12 cellular contexts compared by ENCODE assay signal in the genomic region with DNA sequence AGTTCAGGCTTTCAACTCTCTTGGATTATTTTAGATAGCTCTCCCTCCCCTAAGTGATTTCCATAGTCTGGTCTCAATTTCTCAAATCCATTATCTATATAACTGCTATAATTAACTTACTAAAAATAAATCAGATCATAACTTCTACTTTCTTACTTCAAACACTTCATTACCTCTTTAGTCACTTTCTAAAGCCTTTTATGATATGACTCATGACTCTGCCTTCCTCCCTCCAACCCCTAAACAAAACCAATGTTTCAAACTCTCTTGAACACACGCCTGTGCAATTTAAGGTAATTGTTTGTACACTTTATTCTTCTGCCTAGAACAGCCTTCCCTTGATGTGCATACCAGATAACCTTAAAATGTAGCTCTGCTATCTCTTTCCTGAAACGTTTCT.
DNase-seq lines count a peak whose midpoint lies in the region; ATAC-seq, FAIRE-seq and TF ChIP-seq lines count a peak whose summit lies in the region.
"Had no signal": no experiment of that assay in that cellular context is flagged by ENCODE, and none has a peak within 500 bp of the region (broad histone marks: within the 10 kb centered on the region; RNA-seq: fewer than 3 reads in every experiment).

No MANE protein-coding gene starts in this region.

- TF ChIP-seq EP300 in K562 (IDR thresholded peaks at IDR 0.05; ENCODE audit: low read length): no peak

- no peak overlapping the region for H2AFZ ChIP-seq in K562 (ENCODE audit: low read depth, low read length)

- H3K27me3 ChIP-seq in K562 (ENCODE audit: control insufficient read depth in 2 of 2, insufficient read depth in 2 of 2, low read length in 2 of 2): no peaks in the 10 kb centered on the region
- H3K27me3 ChIP-seq: vagina had no signal

- H3K4me3 ChIP-seq in K562: no peak overlapping the region
- H3K4me3 ChIP-seq: psoas muscle, vagina had no signal

- no peak overlapping the region for H3K27ac Mint-ChIP-seq in osteocyte (ENCODE audit: unreplicated experiment)
- H3K27ac Mint-ChIP-seq: T-helper 2 cell treated with Interferon-gamma antibody and Interleukin-4, amounts not matched to agents 5 μg/mL and 100 μg/mL, for 36 hours had no signal

- TF ChIP-seq POLR2A in K562 (conservative IDR thresholded peaks at IDR 0.05): no peak

- H3K4me2 ChIP-seq in K562 (ENCODE audit: insufficient read depth, low read length): no peak overlapping the region

- POLR2A ChIA-PET in K562 (lab: Yijun Ruan, JAX): no interaction called here

- no peaks in the 10 kb centered on the region for H3K79me2 ChIP-seq in K562 (ENCODE audit: control insufficient read depth, insufficient read depth, low read length)

- no peak for TF ChIP-seq CTCF in K562 (IDR thresholded peaks at IDR 0.05 in 2 of 3, conservative IDR thresholded peaks at IDR 0.05 in 1 of 3; ENCODE audit: insufficient read depth in 2 of 3, low read depth in 1 of 3, low read length in 3 of 3)
- no peak for TF ChIP-seq CTCF in osteocyte (IDR thresholded peaks at IDR 0.05)

- H3K36me3 ChIP-seq in K562 (ENCODE audit: control insufficient read depth, insufficient read depth, low read length): peaks cover 12% of the 10 kb centered on the region; the same call in 2 of the 3 replicates

- peaks cover 29% of the 10 kb centered on the region for H3K36me3 Mint-ChIP-seq in osteocyte (ENCODE audit: unreplicated experiment)

- no peak for TF ChIP-seq RAD21 in K562 (CRISPR knock-in tag; conservative IDR thresholded peaks at IDR 0.05 in 1 of 2, IDR thresholded peaks at IDR 0.05 in 1 of 2)

- in situ Hi-C loops in K562 (cut with MboI): no loop called here

- no peak overlapping the region for H3K4me3 Mint-ChIP-seq in osteocyte (ENCODE audit: unreplicated experiment)
- H3K4me3 Mint-ChIP-seq: T-helper 2 cell treated with Interferon-gamma antibody and Interleukin-4, amounts not matched to agents 5 μg/mL and 100 μg/mL, for 36 hours had no signal

- no peaks in the 10 kb centered on the region for H3K9me1 ChIP-seq in K562 (ENCODE audit: control insufficient read depth, insufficient read depth, low read length)

- WGBS in K562 (ENCODE audit: insufficient coverage, low coverage, missing lambda C conversion rate): 19% methylated on average over 2 of the region's 2 CpGs

- H3K9me3 ChIP-seq in K562 (replicated peaks; ENCODE audit: control insufficient read depth, insufficient read depth, low read depth, low read length): no peaks in the 10 kb centered on the region
- H3K9me3 ChIP-seq: psoas muscle, vagina had no signal

- H3K27me3 Mint-ChIP-seq in osteocyte (ENCODE audit: unreplicated experiment): no peaks in the 10 kb centered on the region

- peak; percentile 11 for FAIRE-seq in K562 (lab: Jason Lieb, UNC)

- intact Hi-C loops in K562 (cut with micrococcal nuclease): no loop called here

- no peak overlapping the region for H3K9ac ChIP-seq in K562 (ENCODE audit: insufficient read depth in 1 of 2, low read depth in 2 of 2, low read length in 2 of 2)

- H3K27ac ChIP-seq in K562 (ENCODE audit: extremely low read depth, low read depth, low read length): no peak overlapping the region
- H3K27ac ChIP-seq: psoas muscle, vagina had no signal

- peaks cover 29% of the 10 kb centered on the region for H3K4me1 Mint-ChIP-seq in osteocyte (ENCODE audit: unreplicated experiment)

- no peaks in the 10 kb centered on the region for H3K9me3 Mint-ChIP-seq in osteocyte (ENCODE audit: unreplicated experiment)
- H3K9me3 Mint-ChIP-seq: T-helper 2 cell treated with Interferon-gamma antibody and Interleukin-4, amounts not matched to agents 5 μg/mL and 100 μg/mL, for 36 hours had no signal

- no peaks in the 10 kb centered on the region for H3K4me1 ChIP-seq in K562 (replicated peaks in 1 of 2; ENCODE audit: control insufficient read depth in 2 of 2, insufficient read depth in 2 of 2, low read length in 2 of 2)
- H3K4me1 ChIP-seq: psoas muscle, vagina had no signal

- BruUV-seq in K562 (replicated peaks; lab: Mats Ljungman, UMichigan): no TSS peak

- DNase-seq in K562 (ENCODE audit: extremely low read depth in 1 of 4, low spot score in 3 of 4) (no peak), ureter (ENCODE audit: low spot score) (no peak), osteocyte (ENCODE audit: extremely low spot score, unreplicated experiment) (no peak), NCI-H1092 treated with DMSO at 0.1 percent for 48 hours (lab: John Stamatoyannopoulos, UW) (no peak)
- DNase-seq: cortex of kidney, psoas muscle had no signal

- peak; percentile 55 for ATAC-seq in GM18498 (IDR thresholded peaks at IDR 0.05; ENCODE audit: unreplicated experiment)
- ATAC-seq in GM19372 (IDR thresholded peaks at IDR 0.05; ENCODE audit: low read depth, unreplicated experiment): peak; percentile 68
- peak; percentile 69 for ATAC-seq in HG03469 (IDR thresholded peaks at IDR 0.05; ENCODE audit: unreplicated experiment)
- ATAC-seq in K562: no peak
- no peak for ATAC-seq in GM21447 (IDR thresholded peaks at IDR 0.05; ENCODE audit: unreplicated experiment)
- ATAC-seq: psoas muscle had no signal

- CTCF ChIA-PET in K562 (lab: Yijun Ruan, JAX; ENCODE audit: low intra/inter-chr PET ratio): interaction anchor here (0.7 kb wide), 1 partner anchor 289 kb away, joined by 5 read pairs; no protein-coding TSS in a partner anchor

- no peaks in the 10 kb centered on the region for H4K20me1 ChIP-seq in K562 (replicated peaks; ENCODE audit: control insufficient read depth, insufficient read depth, low read length)

TF ChIP-seq in K562, 482 proteins besides CTCF, POLR2A, EP300 and RAD21 (continues in another document):
- no peak for TF ChIP-seq MGA (IDR thresholded peaks at IDR 0.05)
- no peak for TF ChIP-seq ZNF699 (CRISPR knock-in tag; IDR thresholded peaks at IDR 0.05; ENCODE audit: insufficient replicate concordance)
- TF ChIP-seq MTA2 (IDR thresholded peaks at IDR 0.05; ENCODE audit: low read depth): no peak

Comparison
In these comparisons a context has a peak if more than half of its experiments do, and no peak if none do; other contexts are left out.
1. ATAC-seq: peak in GM18498 (single experiment), GM19372 (single experiment) and HG03469 (single experiment); none in K562 (single experiment) and GM21447 (single experiment).